Comparison of ENCODE assay signal across 1 cellular context in the genomic region with DNA sequence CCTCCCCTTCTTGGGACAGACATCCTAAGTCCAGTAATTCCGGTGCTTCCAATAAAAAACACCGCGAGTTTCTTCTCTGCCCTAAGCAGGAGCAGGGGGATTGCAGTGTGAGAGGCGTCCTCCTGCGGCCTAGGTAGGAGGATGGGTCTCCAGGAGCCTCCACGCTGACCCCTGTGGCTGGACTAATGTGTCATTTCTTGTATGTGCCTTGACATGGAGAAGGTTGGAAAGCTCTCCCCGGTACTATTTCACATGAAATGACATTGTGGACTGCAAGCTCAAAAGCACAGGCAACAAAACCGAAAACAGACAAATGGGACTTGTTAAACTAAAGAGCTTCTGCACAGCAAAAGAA.
TF ChIP-seq lines count a peak whose summit lies in the region.

No MANE protein-coding gene starts in this region.

TF ChIP-seq in GM12878, 131 proteins besides CTCF, POLR2A, EP300 and RAD21 (continued from another document):
- TF ChIP-seq HSF1 (IDR thresholded peaks at IDR 0.05; ENCODE audit: low read depth, low read length) (no peak), NR2C1 (IDR thresholded peaks at IDR 0.05) (no peak), IKZF2 (IDR thresholded peaks at IDR 0.05) (0 out of 4 replicates have a peak, but pooled peaks of 1 of the 2 experiments have one; percentile 43), CBX5 (IDR thresholded peaks at IDR 0.05; ENCODE audit: low read depth) (no peak), FOXK2 (IDR thresholded peaks at IDR 0.05) (no peak), HDAC6 (IDR thresholded peaks at IDR 0.05; ENCODE audit: unreplicated experiment) (no peak)
